Comparison of ENCODE assay signal across 32 cellular contexts in genomic region chr3:123012652-123013051, GRCh38. TPM values are rescaled to one million over a fixed set of nuclear protein-coding genes. Genes with fewer than 3 reads are reported as not detected.
"Had no signal": no experiment of that assay in that cellular context is flagged by ENCODE, and none has a peak within 500 bp of the region (broad histone marks: within the 10 kb centered on the region; RNA-seq: fewer than 3 reads in every experiment).

No MANE protein-coding gene starts in this region.

- H3K79me2 ChIP-seq: parathyroid adenoma had no signal

- H3K4me1 ChIP-seq: parathyroid adenoma, psoas muscle, spleen, suprapubic skin, testis, tibial artery, transverse colon, upper lobe of right lung, vagina had no signal

- DNase-seq: naive thymus-derived CD4-positive, alpha-beta T cell; natural killer cell; occipital lobe; ovary; posterior cingulate gyrus; psoas muscle; right cardiac atrium; spleen; stimulated activated CD4-positive, alpha-beta T cell treated with anti-CD3 and anti-CD28 coated beads, Interleukin-12 subunit alpha, Interleukin-12 subunit beta, amount 100 ng/mL, for 4 hours; stimulated activated CD4-positive, alpha-beta T cell treated with anti-CD3 and anti-CD28 coated beads, Interleukin-1b, Interleukin-23, amount 100 ng/mL, for 48 hours; stimulated activated CD4-positive, alpha-beta T cell treated with anti-CD3 and anti-CD28 coated beads, Interleukin-4, amount 100 ng/mL, for 1 hour; stimulated activated CD4-positive, alpha-beta T cell treated with anti-CD3 and anti-CD28 coated beads, Interleukin-4, amount 100 ng/mL, for 4 hours; stimulated activated CD8-positive, alpha-beta memory T cell treated with anti-CD3 and anti-CD28 coated beads, Interleukin-4, amount 100 ng/mL, for 48 hours; stimulated activated naive CD4-positive, alpha-beta T cell; stimulated activated naive CD8-positive, alpha-beta T cell treated with anti-CD3 and anti-CD28 coated beads, Interleukin-15, amount 100 ng/mL, for 72 hours; stimulated activated naive CD8-positive, alpha-beta T cell treated with anti-CD3 and anti-CD28 coated beads, Interleukin-15, Interleukin-2, amounts not matched to agents 100 U/mL and 50 U/mL, for 24 hours; substantia nigra; testis; tibial artery; transverse colon; upper lobe of right lung had no signal

- H3K4me2 ChIP-seq: smooth muscle cell had no signal

- H3K9me3 Mint-ChIP-seq: naive thymus-derived CD4-positive, alpha-beta T cell; natural killer cell; nephron; stimulated activated memory B cell treated with anti-CD40 and anti-IgM and Interleukin-4, amounts not matched to agents 10 μg/mL and 1 μg/mL and 100 μg/mL, for 72 hours; stimulated activated naive CD8-positive, alpha-beta T cell treated with anti-CD3 and anti-CD28 coated beads, Interleukin-15, amount 100 ng/mL, for 72 hours; type B pancreatic cell had no signal

- H3K36me3 ChIP-seq: ovary, spleen, suprapubic skin, tibial artery, transverse colon, upper lobe of right lung, vagina had no signal

- H3K4me3 ChIP-seq: ovary, psoas muscle, skin epidermis, smooth muscle cell, spleen, suprapubic skin, testis, tibial artery, transverse colon, upper lobe of right lung, vagina had no signal

- H2AFZ ChIP-seq: parathyroid adenoma had no signal

- H3K36me3 Mint-ChIP-seq: naive thymus-derived CD4-positive, alpha-beta T cell; natural killer cell; stimulated activated memory B cell treated with anti-CD40 and anti-IgM and Interleukin-4, amounts not matched to agents 10 μg/mL and 1 μg/mL and 100 μg/mL, for 72 hours; type B pancreatic cell had no signal

- H3K9ac ChIP-seq: parathyroid adenoma had no signal

- H3K27ac ChIP-seq: ovary, parathyroid adenoma, psoas muscle, skin epidermis, spleen, suprapubic skin, testis, tibial artery, transverse colon, upper lobe of right lung, vagina had no signal

- H3K27ac Mint-ChIP-seq: naive thymus-derived CD4-positive, alpha-beta T cell; natural killer cell; nephron; progenitor cell of endocrine pancreas; stimulated activated memory B cell treated with anti-CD40 and anti-IgM and Interleukin-4, amounts not matched to agents 10 μg/mL and 1 μg/mL and 100 μg/mL, for 72 hours; stimulated activated naive CD8-positive, alpha-beta T cell treated with anti-CD3 and anti-CD28 coated beads, Interleukin-15, amount 100 ng/mL, for 72 hours; type B pancreatic cell had no signal

- H3K4me1 Mint-ChIP-seq: naive thymus-derived CD4-positive, alpha-beta T cell; natural killer cell; stimulated activated memory B cell treated with anti-CD40 and anti-IgM and Interleukin-4, amounts not matched to agents 10 μg/mL and 1 μg/mL and 100 μg/mL, for 72 hours; stimulated activated naive CD8-positive, alpha-beta T cell treated with anti-CD3 and anti-CD28 coated beads, Interleukin-15, amount 100 ng/mL, for 72 hours had no signal

- H3K9me3 ChIP-seq: ovary, psoas muscle, spleen, suprapubic skin, testis, tibial artery, transverse colon, upper lobe of right lung, vagina had no signal

- H3K27me3 ChIP-seq: ovary, testis, upper lobe of right lung, vagina had no signal

- H3K4me3 Mint-ChIP-seq: naive thymus-derived CD4-positive, alpha-beta T cell; natural killer cell; nephron; stimulated activated memory B cell treated with anti-CD40 and anti-IgM and Interleukin-4, amounts not matched to agents 10 μg/mL and 1 μg/mL and 100 μg/mL, for 72 hours; stimulated activated naive CD8-positive, alpha-beta T cell treated with anti-CD3 and anti-CD28 coated beads, Interleukin-15, amount 100 ng/mL, for 72 hours; type B pancreatic cell had no signal

- ATAC-seq: naive thymus-derived CD4-positive, alpha-beta T cell; natural killer cell; psoas muscle; right cardiac atrium; sciatic nerve; stimulated activated memory B cell treated with anti-CD40 and anti-IgM and Interleukin-4, amounts not matched to agents 10 μg/mL and 1 μg/mL and 100 μg/mL, for 72 hours; stimulated activated naive CD8-positive, alpha-beta T cell treated with anti-CD3 and anti-CD28 coated beads, Interleukin-15, amount 100 ng/mL, for 72 hours; stimulated activated naive CD8-positive, alpha-beta T cell treated with anti-CD3 and anti-CD28 coated beads, Interleukin-15, Interleukin-2, amounts not matched to agents 100 U/mL and 50 U/mL, for 24 hours; upper lobe of right lung had no signal

RNA-seq across cellular contexts. Expression of gene SEMA5B, which starts 14.9 kb away (rescaled TPM):
- total RNA-seq: osteoblast, smooth muscle cell had no signal
- polyA plus RNA-seq: naive thymus-derived CD4-positive, alpha-beta T cell; smooth muscle cell had no signal
